Comparison of ENCODE assay signal across 1 cellular context in the genomic region with DNA sequence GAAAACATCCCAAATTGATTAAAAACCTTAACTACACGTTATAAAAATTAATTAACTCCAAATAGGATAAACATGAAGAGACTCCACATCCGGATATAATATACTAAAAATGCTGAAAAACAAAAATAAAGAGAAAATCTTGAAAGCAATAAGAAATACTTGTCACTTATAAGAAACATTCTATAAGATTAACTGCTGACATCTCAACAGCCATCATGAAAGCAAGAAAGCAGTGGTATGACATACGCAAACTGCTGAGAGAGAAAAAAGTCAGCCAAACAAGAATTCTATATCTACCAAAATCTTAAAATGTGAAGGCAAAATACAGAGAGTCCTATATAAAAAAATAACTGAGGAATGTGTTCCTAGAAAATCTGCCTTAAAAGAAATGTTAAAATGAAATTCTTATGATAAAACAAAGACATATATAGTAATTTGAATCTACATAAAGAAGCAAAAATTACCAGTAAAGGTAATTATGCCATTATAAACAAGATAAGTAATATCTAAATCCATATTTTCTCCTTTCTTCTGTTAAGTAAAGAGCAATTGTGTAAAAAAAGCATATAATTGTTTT.
A peak's percentile ranks its signal among the peaks of the same experiment; 100 is the strongest.
TF ChIP-seq lines count a peak whose summit lies in the region.

No MANE protein-coding gene starts in this region.

TF ChIP-seq in HepG2, 621 proteins besides CTCF, POLR2A, EP300 and RAD21 (continued from another document):
- TF ChIP-seq, protein P1, sequence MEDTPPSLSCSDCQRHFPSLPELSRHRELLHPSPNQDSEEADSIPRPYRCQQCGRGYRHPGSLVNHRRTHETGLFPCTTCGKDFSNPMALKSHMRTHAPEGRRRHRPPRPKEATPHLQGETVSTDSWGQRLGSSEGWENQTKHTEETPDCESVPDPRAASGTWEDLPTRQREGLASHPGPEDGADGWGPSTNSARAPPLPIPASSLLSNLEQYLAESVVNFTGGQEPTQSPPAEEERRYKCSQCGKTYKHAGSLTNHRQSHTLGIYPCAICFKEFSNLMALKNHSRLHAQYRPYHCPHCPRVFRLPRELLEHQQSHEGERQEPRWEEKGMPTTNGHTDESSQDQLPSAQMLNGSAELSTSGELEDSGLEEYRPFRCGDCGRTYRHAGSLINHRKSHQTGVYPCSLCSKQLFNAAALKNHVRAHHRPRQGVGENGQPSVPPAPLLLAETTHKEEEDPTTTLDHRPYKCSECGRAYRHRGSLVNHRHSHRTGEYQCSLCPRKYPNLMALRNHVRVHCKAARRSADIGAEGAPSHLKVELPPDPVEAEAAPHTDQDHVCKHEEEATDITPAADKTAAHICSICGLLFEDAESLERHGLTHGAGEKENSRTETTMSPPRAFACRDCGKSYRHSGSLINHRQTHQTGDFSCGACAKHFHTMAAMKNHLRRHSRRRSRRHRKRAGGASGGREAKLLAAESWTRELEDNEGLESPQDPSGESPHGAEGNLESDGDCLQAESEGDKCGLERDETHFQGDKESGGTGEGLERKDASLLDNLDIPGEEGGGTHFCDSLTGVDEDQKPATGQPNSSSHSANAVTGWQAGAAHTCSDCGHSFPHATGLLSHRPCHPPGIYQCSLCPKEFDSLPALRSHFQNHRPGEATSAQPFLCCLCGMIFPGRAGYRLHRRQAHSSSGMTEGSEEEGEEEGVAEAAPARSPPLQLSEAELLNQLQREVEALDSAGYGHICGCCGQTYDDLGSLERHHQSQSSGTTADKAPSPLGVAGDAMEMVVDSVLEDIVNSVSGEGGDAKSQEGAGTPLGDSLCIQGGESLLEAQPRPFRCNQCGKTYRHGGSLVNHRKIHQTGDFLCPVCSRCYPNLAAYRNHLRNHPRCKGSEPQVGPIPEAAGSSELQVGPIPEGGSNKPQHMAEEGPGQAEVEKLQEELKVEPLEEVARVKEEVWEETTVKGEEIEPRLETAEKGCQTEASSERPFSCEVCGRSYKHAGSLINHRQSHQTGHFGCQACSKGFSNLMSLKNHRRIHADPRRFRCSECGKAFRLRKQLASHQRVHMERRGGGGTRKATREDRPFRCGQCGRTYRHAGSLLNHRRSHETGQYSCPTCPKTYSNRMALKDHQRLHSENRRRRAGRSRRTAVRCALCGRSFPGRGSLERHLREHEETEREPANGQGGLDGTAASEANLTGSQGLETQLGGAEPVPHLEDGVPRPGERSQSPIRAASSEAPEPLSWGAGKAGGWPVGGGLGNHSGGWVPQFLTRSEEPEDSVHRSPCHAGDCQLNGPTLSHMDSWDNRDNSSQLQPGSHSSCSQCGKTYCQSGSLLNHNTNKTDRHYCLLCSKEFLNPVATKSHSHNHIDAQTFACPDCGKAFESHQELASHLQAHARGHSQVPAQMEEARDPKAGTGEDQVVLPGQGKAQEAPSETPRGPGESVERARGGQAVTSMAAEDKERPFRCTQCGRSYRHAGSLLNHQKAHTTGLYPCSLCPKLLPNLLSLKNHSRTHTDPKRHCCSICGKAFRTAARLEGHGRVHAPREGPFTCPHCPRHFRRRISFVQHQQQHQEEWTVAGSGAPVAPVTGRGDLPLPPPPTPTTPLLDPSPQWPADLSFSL (CRISPR knock-in tag; IDR thresholded peaks at IDR 0.05): no peak
- peak; percentile 99 for TF ChIP-seq ZNF317 (CRISPR knock-in tag; IDR thresholded peaks at IDR 0.05)
- TF ChIP-seq, protein P2, sequence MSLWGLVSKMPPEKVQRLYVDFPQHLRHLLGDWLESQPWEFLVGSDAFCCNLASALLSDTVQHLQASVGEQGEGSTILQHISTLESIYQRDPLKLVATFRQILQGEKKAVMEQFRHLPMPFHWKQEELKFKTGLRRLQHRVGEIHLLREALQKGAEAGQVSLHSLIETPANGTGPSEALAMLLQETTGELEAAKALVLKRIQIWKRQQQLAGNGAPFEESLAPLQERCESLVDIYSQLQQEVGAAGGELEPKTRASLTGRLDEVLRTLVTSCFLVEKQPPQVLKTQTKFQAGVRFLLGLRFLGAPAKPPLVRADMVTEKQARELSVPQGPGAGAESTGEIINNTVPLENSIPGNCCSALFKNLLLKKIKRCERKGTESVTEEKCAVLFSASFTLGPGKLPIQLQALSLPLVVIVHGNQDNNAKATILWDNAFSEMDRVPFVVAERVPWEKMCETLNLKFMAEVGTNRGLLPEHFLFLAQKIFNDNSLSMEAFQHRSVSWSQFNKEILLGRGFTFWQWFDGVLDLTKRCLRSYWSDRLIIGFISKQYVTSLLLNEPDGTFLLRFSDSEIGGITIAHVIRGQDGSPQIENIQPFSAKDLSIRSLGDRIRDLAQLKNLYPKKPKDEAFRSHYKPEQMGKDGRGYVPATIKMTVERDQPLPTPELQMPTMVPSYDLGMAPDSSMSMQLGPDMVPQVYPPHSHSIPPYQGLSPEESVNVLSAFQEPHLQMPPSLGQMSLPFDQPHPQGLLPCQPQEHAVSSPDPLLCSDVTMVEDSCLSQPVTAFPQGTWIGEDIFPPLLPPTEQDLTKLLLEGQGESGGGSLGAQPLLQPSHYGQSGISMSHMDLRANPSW (CRISPR knock-in tag; IDR thresholded peaks at IDR 0.05; ENCODE audit: borderline replicate concordance): no peak
- TF ChIP-seq, protein P3, sequence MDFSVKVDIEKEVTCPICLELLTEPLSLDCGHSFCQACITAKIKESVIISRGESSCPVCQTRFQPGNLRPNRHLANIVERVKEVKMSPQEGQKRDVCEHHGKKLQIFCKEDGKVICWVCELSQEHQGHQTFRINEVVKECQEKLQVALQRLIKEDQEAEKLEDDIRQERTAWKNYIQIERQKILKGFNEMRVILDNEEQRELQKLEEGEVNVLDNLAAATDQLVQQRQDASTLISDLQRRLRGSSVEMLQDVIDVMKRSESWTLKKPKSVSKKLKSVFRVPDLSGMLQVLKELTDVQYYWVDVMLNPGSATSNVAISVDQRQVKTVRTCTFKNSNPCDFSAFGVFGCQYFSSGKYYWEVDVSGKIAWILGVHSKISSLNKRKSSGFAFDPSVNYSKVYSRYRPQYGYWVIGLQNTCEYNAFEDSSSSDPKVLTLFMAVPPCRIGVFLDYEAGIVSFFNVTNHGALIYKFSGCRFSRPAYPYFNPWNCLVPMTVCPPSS (IDR thresholded peaks at IDR 0.05): no peak
- TF ChIP-seq, protein P4, sequence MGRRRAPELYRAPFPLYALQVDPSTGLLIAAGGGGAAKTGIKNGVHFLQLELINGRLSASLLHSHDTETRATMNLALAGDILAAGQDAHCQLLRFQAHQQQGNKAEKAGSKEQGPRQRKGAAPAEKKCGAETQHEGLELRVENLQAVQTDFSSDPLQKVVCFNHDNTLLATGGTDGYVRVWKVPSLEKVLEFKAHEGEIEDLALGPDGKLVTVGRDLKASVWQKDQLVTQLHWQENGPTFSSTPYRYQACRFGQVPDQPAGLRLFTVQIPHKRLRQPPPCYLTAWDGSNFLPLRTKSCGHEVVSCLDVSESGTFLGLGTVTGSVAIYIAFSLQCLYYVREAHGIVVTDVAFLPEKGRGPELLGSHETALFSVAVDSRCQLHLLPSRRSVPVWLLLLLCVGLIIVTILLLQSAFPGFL (CRISPR knock-in tag; IDR thresholded peaks at IDR 0.05): no peak
